ENCODE assay signal across 28 cellular contexts in genomic region chr21:27265492-27265891, GRCh38.
"Had no signal": no experiment of that assay in that cellular context is flagged by ENCODE, and none has a peak within 500 bp of the region (broad histone marks: within the 10 kb centered on the region; RNA-seq: fewer than 3 reads in every experiment).

No MANE protein-coding gene starts in this region.

- H3K27me3 ChIP-seq: adrenal gland, body of pancreas, esophagus muscularis mucosa, foreskin keratinocyte, gastrocnemius medialis, heart left ventricle had no signal

- H3K27ac ChIP-seq: adrenal gland, body of pancreas, esophagus muscularis mucosa, foreskin keratinocyte, gastrocnemius medialis, heart left ventricle had no signal

- H3K4me3 ChIP-seq: adrenal gland, body of pancreas, esophagus muscularis mucosa, gastrocnemius medialis, heart left ventricle had no signal

- H3K9me3 ChIP-seq: adrenal gland, body of pancreas, esophagus muscularis mucosa, gastrocnemius medialis had no signal

- H3K36me3 ChIP-seq: adrenal gland, esophagus muscularis mucosa, gastrocnemius medialis, heart left ventricle had no signal

- H3K4me1 ChIP-seq: adrenal gland, body of pancreas, foreskin keratinocyte, gastrocnemius medialis had no signal

- ATAC-seq: activated CD8-positive, alpha-beta T cell treated with anti-CD3 and anti-CD28 coated beads for 36 hours; activated T-cell treated with anti-CD3 and anti-CD28 coated beads, Interleukin-2, amount 50 U/mL, for 4 hours; activated T-helper 17 cell treated with anti-CD3 and anti-CD28 coated beads, Interleukin-2, amount 50 U/mL, for 72 hours; body of pancreas; effector memory CD8-positive, alpha-beta T cell; foreskin keratinocyte; heart left ventricle; WTC11 had no signal

- DNase-seq: activated CD4-positive, alpha-beta T cell treated with anti-CD3 and anti-CD28 coated beads for 1 hour; activated CD4-positive, alpha-beta T cell treated with anti-CD3 and anti-CD28 coated beads for 4 hours; activated CD4-positive, alpha-beta T cell treated with anti-CD3 and anti-CD28 coated beads, Interleukin-2, amount 10 ng/mL, durations not matched to agents 7 days and 5 days; activated CD4-positive, alpha-beta T cell treated with anti-CD3 and anti-CD28 coated beads, Interleukin-2, amount 50 U/mL, for 48 hours; activated CD8-positive, alpha-beta memory T cell treated with anti-CD3 and anti-CD28 coated beads for 24 hours; activated CD8-positive, alpha-beta T cell treated with anti-CD3 and anti-CD28 coated beads for 36 hours; activated effector memory CD4-positive, alpha-beta T cell treated with Interleukin-2 at 50 U/mL for 16 hours; activated gamma-delta T cell treated with Interleukin-2 at 50 U/mL for 16 hours; activated naive CD4-positive, alpha-beta T cell treated with anti-CD3 and anti-CD28 coated beads, Interleukin-2, amount 50 U/mL, for 16 hours; activated naive CD4-positive, alpha-beta T cell treated with Interleukin-2 at 50 U/mL for 16 hours; activated T-cell treated with anti-CD3 and anti-CD28 coated beads, Interleukin-2, amount 50 U/mL, for 4 hours; adrenal gland; amygdala; aorta; body of pancreas; caudate nucleus; cortex of kidney; dermis blood vessel endothelial cell; effector CD4-positive, alpha-beta T cell; effector memory CD8-positive, alpha-beta T cell; erythroblast; foreskin keratinocyte; gastrocnemius medialis; glutamatergic neuron; heart left ventricle had no signal
